In genomic region chr1:204438628-204439027, GRCh38 we compare ENCODE assay signal across 10 cellular contexts. TPM values are rescaled to one million over a fixed set of nuclear protein-coding genes. Genes with fewer than 3 reads are reported as not detected.
DNase-seq lines count a peak whose midpoint lies in the region; ATAC-seq and TF ChIP-seq lines count a peak whose summit lies in the region.
"Had no signal": no experiment of that assay in that cellular context is flagged by ENCODE, and none has a peak within 500 bp of the region (broad histone marks: within the 10 kb centered on the region; RNA-seq: fewer than 3 reads in every experiment).

No MANE protein-coding gene starts in this region.

- H3K4me1 Mint-ChIP-seq in activated CD8-positive, alpha-beta T cell treated with anti-CD3 and anti-CD28 coated beads for 36 hours (ENCODE audit: low read depth) = peaks cover 2% of the 10 kb centered on the region
- no peaks in the 10 kb centered on the region for H3K4me1 Mint-ChIP-seq in activated CD8-positive, alpha-beta T cell treated with anti-CD3 and anti-CD28 coated beads, Interleukin-2, amount 10 ng/mL, durations not matched to agents 7 days and 5 days (ENCODE audit: low read depth)
- no peaks in the 10 kb centered on the region for H3K4me1 Mint-ChIP-seq in nephron progenitor cell

- H3K27ac ChIP-seq in WERI-Rb-1 (no peak overlapping the region), stomach smooth muscle (ENCODE audit: low read length) (peak overlapping the region; percentile 70), testis (no peak overlapping the region)
- H3K27ac ChIP-seq: C4-2B had no signal

- H3K36me3 Mint-ChIP-seq in activated CD8-positive, alpha-beta T cell treated with anti-CD3 and anti-CD28 coated beads for 36 hours (ENCODE audit: low read depth) = peaks cover 18% of the 10 kb centered on the region
- H3K36me3 Mint-ChIP-seq in activated CD8-positive, alpha-beta T cell treated with anti-CD3 and anti-CD28 coated beads, Interleukin-2, amount 10 ng/mL, durations not matched to agents 7 days and 5 days (ENCODE audit: low read depth) = peaks cover 23% of the 10 kb centered on the region
- peaks cover 58% of the 10 kb centered on the region for H3K36me3 Mint-ChIP-seq in nephron progenitor cell (ENCODE audit: low read depth)

- H3K9me3 ChIP-seq in WERI-Rb-1 (ENCODE audit: severe bottlenecking) (no peaks in the 10 kb centered on the region), stomach smooth muscle (ENCODE audit: control insufficient read depth in 2 of 2, low read length in 2 of 2) (no peaks in the 10 kb centered on the region), testis (no peaks in the 10 kb centered on the region)

- peak overlapping the region; percentile 12 for H3K27ac Mint-ChIP-seq in activated CD8-positive, alpha-beta T cell treated with anti-CD3 and anti-CD28 coated beads for 36 hours
- no peak overlapping the region for H3K27ac Mint-ChIP-seq in activated CD8-positive, alpha-beta T cell treated with anti-CD3 and anti-CD28 coated beads, Interleukin-2, amount 10 ng/mL, durations not matched to agents 7 days and 5 days
- H3K27ac Mint-ChIP-seq in nephron progenitor cell = no peak overlapping the region

- no peaks in the 10 kb centered on the region for H3K9me3 Mint-ChIP-seq in activated CD8-positive, alpha-beta T cell treated with anti-CD3 and anti-CD28 coated beads for 36 hours
- H3K9me3 Mint-ChIP-seq in activated CD8-positive, alpha-beta T cell treated with anti-CD3 and anti-CD28 coated beads, Interleukin-2, amount 10 ng/mL, durations not matched to agents 7 days and 5 days (ENCODE audit: insufficient read depth) = no peaks in the 10 kb centered on the region
- no peaks in the 10 kb centered on the region for H3K9me3 Mint-ChIP-seq in nephron progenitor cell

- WGBS in testis, 2 donors = 71 to 89% methylated on average over 2 to 7 of the region's 7 CpGs

- no peak overlapping the region for H3K4me3 ChIP-seq in WERI-Rb-1 (ENCODE audit: low read depth, low read length)
- no peak overlapping the region for H3K4me3 ChIP-seq in foreskin fibroblast (ENCODE audit: low read depth in 1 of 2, low read length in 2 of 2)
- peak overlapping the region in 1 of 2 donors; percentile 29 for H3K4me3 ChIP-seq in stomach smooth muscle (ENCODE audit: low read length in 2 of 2)
- H3K4me3 ChIP-seq in testis = no peak overlapping the region

- H3K4me1 ChIP-seq in stomach smooth muscle (ENCODE audit: control insufficient read depth, insufficient read depth, low read length) = peaks cover 54% of the 10 kb centered on the region
- peaks cover 22% of the 10 kb centered on the region for H3K4me1 ChIP-seq in testis

- H3K27me3 ChIP-seq in WERI-Rb-1 (ENCODE audit: insufficient read depth, low read depth, severe bottlenecking) (no peaks in the 10 kb centered on the region), stomach smooth muscle (ENCODE audit: control insufficient read depth in 1 of 2, insufficient read depth in 2 of 2, low read length in 2 of 2) (no peaks in the 10 kb centered on the region), testis (no peaks in the 10 kb centered on the region)

- peak overlapping the region; percentile 39 to 42 for H3K9ac ChIP-seq in stomach smooth muscle (ENCODE audit: low read length in 2 of 2)

- no peak for TF ChIP-seq POLR2A in testis (IDR thresholded peaks at IDR 0.05)

- intact Hi-C loops in activated CD8-positive, alpha-beta T cell treated with anti-CD3 and anti-CD28 coated beads for 36 hours (cut with micrococcal nuclease) = no loop called here
- intact Hi-C loops in testis (cut with DNase I; ENCODE audit: low total_unique reads) = no loop called here

- DNase-seq in activated CD8-positive, alpha-beta T cell treated with anti-CD3 and anti-CD28 coated beads for 36 hours = peak; percentile 33
- no peak for DNase-seq in activated CD8-positive, alpha-beta T cell treated with anti-CD3 and anti-CD28 coated beads, Interleukin-2, amount 10 ng/mL, durations not matched to agents 7 days and 5 days
- DNase-seq in WERI-Rb-1 (peak; percentile 86), foreskin fibroblast (peak; percentile 93 to 96), NCI-H2107 (lab: John Stamatoyannopoulos, UW) (no peak), testis (no peak), nephron progenitor cell (no peak)
- DNase-seq: NCI-H1105 treated with DMSO at 0.1 percent for 48 hours had no signal

- H3K36me3 ChIP-seq in WERI-Rb-1 = no peaks in the 10 kb centered on the region
- peaks cover 31 to 39% of the 10 kb centered on the region in 2 donors for H3K36me3 ChIP-seq in stomach smooth muscle (ENCODE audit: control insufficient read depth in 2 of 2, insufficient read depth in 2 of 2, low read length in 2 of 2)
- H3K36me3 ChIP-seq in testis (ENCODE audit: low read depth, missing control alignments) = no peaks in the 10 kb centered on the region

- no peak overlapping the region for H3K4me3 Mint-ChIP-seq in activated CD8-positive, alpha-beta T cell treated with anti-CD3 and anti-CD28 coated beads for 36 hours
- no peak overlapping the region for H3K4me3 Mint-ChIP-seq in activated CD8-positive, alpha-beta T cell treated with anti-CD3 and anti-CD28 coated beads, Interleukin-2, amount 10 ng/mL, durations not matched to agents 7 days and 5 days
- H3K4me3 Mint-ChIP-seq in nephron progenitor cell = no peak overlapping the region

- no peak for TF ChIP-seq CTCF in activated CD8-positive, alpha-beta T cell treated with anti-CD3 and anti-CD28 coated beads for 36 hours (IDR thresholded peaks at IDR 0.05)
- no peak for TF ChIP-seq CTCF in WERI-Rb-1 (IDR thresholded peaks at IDR 0.05; ENCODE audit: low read depth, low read length)
- no peak for TF ChIP-seq CTCF in foreskin fibroblast (IDR thresholded peaks at IDR 0.05; ENCODE audit: low read depth, low read length)
- TF ChIP-seq CTCF in testis (IDR thresholded peaks at IDR 0.05) = no peak
- TF ChIP-seq CTCF in nephron progenitor cell (IDR thresholded peaks at IDR 0.05) = no peak

- no peaks in the 10 kb centered on the region for H3K27me3 Mint-ChIP-seq in activated CD8-positive, alpha-beta T cell treated with anti-CD3 and anti-CD28 coated beads for 36 hours
- no peaks in the 10 kb centered on the region for H3K27me3 Mint-ChIP-seq in activated CD8-positive, alpha-beta T cell treated with anti-CD3 and anti-CD28 coated beads, Interleukin-2, amount 10 ng/mL, durations not matched to agents 7 days and 5 days (ENCODE audit: low read depth)
- peaks cover 2% of the 10 kb centered on the region for H3K27me3 Mint-ChIP-seq in nephron progenitor cell (ENCODE audit: low read depth, poor library complexity)

- CTCF ChIA-PET in activated CD8-positive, alpha-beta T cell treated with anti-CD3 and anti-CD28 coated beads for 36 hours (lab: Charles Lee) = interaction anchor here (0.8 to 26.9 kb wide), 8 partner anchors 8 to 368 kb away, joined by 3 to 1122 read pairs (median 6); partner anchors contain the start of gene PIK3C2B
- CTCF ChIA-PET in activated CD8-positive, alpha-beta T cell treated with anti-CD3 and anti-CD28 coated beads, Interleukin-2, amount 10 ng/mL, durations not matched to agents 7 days and 5 days (lab: Charles Lee) = interaction anchor here (0.8 to 28.2 kb wide), 7 partner anchors 9 to 368 kb away, joined by 3 to 1090 read pairs (median 4); partner anchors contain the start of gene PIK3C2B

- POLR2A ChIA-PET in activated CD8-positive, alpha-beta T cell treated with anti-CD3 and anti-CD28 coated beads for 36 hours (lab: Charles Lee) = interaction anchor here (1.1 kb wide), 1 partner anchor 68 kb away, joined by 3 read pairs; no protein-coding TSS in a partner anchor
- POLR2A ChIA-PET in activated CD8-positive, alpha-beta T cell treated with anti-CD3 and anti-CD28 coated beads, Interleukin-2, amount 10 ng/mL, durations not matched to agents 7 days and 5 days (lab: Charles Lee) = no interaction called here

- peak; percentile 89 for ATAC-seq in activated CD8-positive, alpha-beta T cell treated with anti-CD3 and anti-CD28 coated beads for 36 hours
- no peak for ATAC-seq in activated CD8-positive, alpha-beta T cell treated with anti-CD3 and anti-CD28 coated beads, Interleukin-2, amount 10 ng/mL, durations not matched to agents 7 days and 5 days

RNA-seq across cellular contexts. Expression of gene PPP1R15B, which starts 27.0 kb away (rescaled TPM):
- 10 to 100 TPM; 63.8 to 64.6 TPM for total RNA-seq in activated CD8-positive, alpha-beta T cell treated with anti-CD3 and anti-CD28 coated beads for 36 hours
- total RNA-seq in activated CD8-positive, alpha-beta T cell treated with anti-CD3 and anti-CD28 coated beads, Interleukin-2, amount 10 ng/mL, durations not matched to agents 7 days and 5 days = 10 to 100 TPM; 64.7 to 66.0 TPM
- total RNA-seq in testis = 10 to 100 TPM; 40.1 to 42.0 TPM
- polyA plus RNA-seq in testis (ENCODE audit: insufficient read depth, low read depth, low replicate concordance) = 22.5 TPM

RNA-seq across cellular contexts. Expression of gene PIK3C2B, which starts 56.0 kb away (rescaled TPM):
- total RNA-seq in activated CD8-positive, alpha-beta T cell treated with anti-CD3 and anti-CD28 coated beads for 36 hours = 10 to 100 TPM; 26.6 to 28.9 TPM
- 10 to 100 TPM; 26.2 to 28.4 TPM for total RNA-seq in activated CD8-positive, alpha-beta T cell treated with anti-CD3 and anti-CD28 coated beads, Interleukin-2, amount 10 ng/mL, durations not matched to agents 7 days and 5 days
- 10 to 100 TPM; 12.7 to 20.1 TPM for total RNA-seq in testis
- 7.6 TPM for polyA plus RNA-seq in testis (ENCODE audit: insufficient read depth, low read depth, low replicate concordance)

Comparison
In these comparisons a context has a peak if more than half of its experiments do, and no peak if none do; other contexts are left out.
1. DNase-seq: peak in activated CD8-positive, alpha-beta T cell treated with anti-CD3 and anti-CD28 coated beads for 36 hours (single experiment), WERI-Rb-1 (single experiment) and foreskin fibroblast (2 of 2); none in activated CD8-positive, alpha-beta T cell treated with anti-CD3 and anti-CD28 coated beads, Interleukin-2, amount 10 ng/mL, durations not matched to agents 7 days and 5 days (single experiment), NCI-H2107 (single experiment), testis (single experiment) and nephron progenitor cell (single experiment).